Comparison of ENCODE assay signal across 10 cellular contexts in the genomic region with DNA sequence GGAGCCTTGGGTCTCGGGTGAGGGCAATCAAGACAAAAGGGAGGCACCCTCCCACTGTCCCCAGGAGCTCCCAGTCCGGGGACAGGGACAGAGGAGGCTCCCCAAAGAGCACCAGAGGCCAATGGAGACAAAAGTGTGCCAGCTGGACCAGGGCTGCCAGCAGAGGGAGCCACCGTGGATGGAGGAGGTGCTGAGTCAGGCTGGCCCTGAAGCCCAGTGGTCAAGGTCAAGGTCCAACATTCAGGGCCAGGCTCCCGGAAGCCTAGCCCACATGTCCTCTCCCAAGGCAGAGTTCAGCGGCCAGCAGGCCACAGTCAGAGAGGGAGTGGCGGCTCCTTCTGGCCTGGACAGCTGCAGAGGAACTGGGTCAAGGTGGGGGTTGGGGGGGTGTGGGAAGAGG. TPM values are rescaled to one million over a fixed set of nuclear protein-coding genes. Genes with fewer than 3 reads are reported as not detected.
DNase-seq lines count a peak whose midpoint lies in the region; TF ChIP-seq lines count a peak whose summit lies in the region.
"Had no signal": no experiment of that assay in that cellular context is flagged by ENCODE, and none has a peak within 500 bp of the region (broad histone marks: within the 10 kb centered on the region; RNA-seq: fewer than 3 reads in every experiment).

No MANE protein-coding gene starts in this region.

- no peaks in the 10 kb centered on the region for H3K9me3 ChIP-seq in colonic mucosa

- H3K4me1 Mint-ChIP-seq in nephron progenitor cell = peaks cover 18% of the 10 kb centered on the region

- no peak overlapping the region for H3K27ac ChIP-seq in colonic mucosa

- no peaks in the 10 kb centered on the region for H3K9me3 Mint-ChIP-seq in nephron progenitor cell
- H3K9me3 Mint-ChIP-seq: nephron had no signal

- in situ Hi-C loops in KBM-7 (cut with MboI; ENCODE audit: low pct_unique_long_range_greater_than_20kb, low sequenced_read_pairs) = no loop called here

- no peak overlapping the region for H3K27ac Mint-ChIP-seq in nephron progenitor cell
- H3K27ac Mint-ChIP-seq: nephron had no signal

- no peaks in the 10 kb centered on the region for H3K27me3 ChIP-seq in colonic mucosa

- TF ChIP-seq CTCF in colonic mucosa (IDR thresholded peaks at IDR 0.05) (peak; percentile 37), nephron progenitor cell (IDR thresholded peaks at IDR 0.05) (no peak)

- H3K9ac ChIP-seq in colonic mucosa (ENCODE audit: low read depth in 2 of 2, low read length in 2 of 2) = no peak overlapping the region

- no peaks in the 10 kb centered on the region for H3K36me3 Mint-ChIP-seq in nephron progenitor cell (ENCODE audit: low read depth)

- peak; percentile 55 for DNase-seq in Daoy (ENCODE audit: low read depth)
- peak; percentile 93 for DNase-seq in HuH-7.5 (ENCODE audit: low spot score)
- peak; percentile 74 for DNase-seq in colonic mucosa
- DNase-seq in nephron progenitor cell = peak; percentile 25
- DNase-seq in SIG-M5 (lab: John Stamatoyannopoulos, UW) = no peak
- DNase-seq in NCI-H774 (lab: John Stamatoyannopoulos, UW) = no peak
- DNase-seq in DMS114 treated with DMSO at 0.1 percent for 48 hours (lab: John Stamatoyannopoulos, UW; ENCODE audit: unreplicated experiment) = no peak
- no peak for DNase-seq in KBM-7
- DNase-seq: effector CD8-positive, alpha-beta T cell had no signal

- intact Hi-C loops in colonic mucosa (cut with DNase I) = no loop called here

- H3K4me3 Mint-ChIP-seq in nephron progenitor cell = no peak overlapping the region
- H3K4me3 Mint-ChIP-seq: nephron had no signal

- H3K4me1 ChIP-seq in colonic mucosa = no peaks in the 10 kb centered on the region

- H3K36me3 ChIP-seq in colonic mucosa = no peaks in the 10 kb centered on the region

- H3K27me3 Mint-ChIP-seq in nephron progenitor cell (ENCODE audit: low read depth, poor library complexity) = peaks cover 42% of the 10 kb centered on the region

- H3K4me3 ChIP-seq in colonic mucosa = no peak overlapping the region

RNA-seq across cellular contexts. Expression of gene COL5A3, which starts 8.4 kb away (rescaled TPM):
- 2.8 and 4.1 TPM in 2 replicates for total RNA-seq in Daoy (2014; rRNA removed; shearing (Covaris generic))
- total RNA-seq in colonic mucosa = 1 to 10 TPM; 2.4 to 5.5 TPM

RNA-seq across cellular contexts. Expression of gene RDH8, which starts 11.4 kb away (rescaled TPM):
- total RNA-seq in Daoy (2014; rRNA removed; shearing (Covaris generic)) = not detected in 2 replicates
- under 1 TPM in 1 of 2 donors, not detected in 1; 0.24 TPM for total RNA-seq in colonic mucosa

Comparison
In these comparisons a context has a peak if more than half of its experiments do, and no peak if none do; other contexts are left out.
1. DNase-seq: peak in Daoy (single experiment), HuH-7.5 (single experiment), colonic mucosa (single experiment) and nephron progenitor cell (single experiment); none in SIG-M5 (single experiment), NCI-H774 (single experiment), DMS114 treated with DMSO at 0.1 percent for 48 hours (single experiment) and KBM-7 (single experiment).